In the genomic region with DNA sequence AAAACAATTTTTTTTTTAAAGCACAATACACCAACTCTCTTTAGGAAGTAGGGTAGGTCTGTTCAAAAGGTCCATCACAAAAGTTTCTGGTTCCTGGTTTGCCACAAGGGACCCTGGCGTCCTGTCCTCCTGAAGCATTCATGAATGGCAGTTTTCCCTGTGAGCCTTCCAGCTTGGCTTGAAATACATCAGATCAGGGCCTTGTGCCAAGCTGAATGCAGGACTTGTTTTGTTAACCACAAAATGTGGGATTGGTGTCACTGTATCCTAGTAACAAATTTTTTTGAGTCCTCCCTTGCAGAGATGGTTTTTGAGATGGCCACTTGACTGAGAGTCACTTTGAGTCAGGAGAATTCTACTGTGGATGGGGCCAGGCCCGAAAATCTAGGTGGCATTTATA, we compare ENCODE assay signal across 18 cellular contexts. TPM values are rescaled to one million over a fixed set of nuclear protein-coding genes. Genes with fewer than 3 reads are reported as not detected.
A peak's percentile ranks its signal among the peaks of the same experiment; 100 is the strongest.
DNase-seq lines count a peak whose midpoint lies in the region; ATAC-seq and TF ChIP-seq lines count a peak whose summit lies in the region.
"Had no signal": no experiment of that assay in that cellular context is flagged by ENCODE, and none has a peak within 500 bp of the region (broad histone marks: within the 10 kb centered on the region; RNA-seq: fewer than 3 reads in every experiment).

No MANE protein-coding gene starts in this region.

- no peaks in the 10 kb centered on the region for H3K36me3 ChIP-seq in A673 (ENCODE audit: insufficient read depth, low read length, poor library complexity, severe bottlenecking)
- H3K36me3 ChIP-seq: BLaER1 treated with 17β-estradiol and CSF1 and Interleukin-3, amounts not matched to agents 10 nM and 100 nM; right atrium auricular region; upper lobe of left lung had no signal

- no peak overlapping the region for H3K27ac Mint-ChIP-seq in natural killer cell treated with Interleukin-12 subunit alpha and Interleukin-12 subunit beta and Interleukin-15 and Interleukin-18, amount 100 ng/mL, for 72 hours
- H3K27ac Mint-ChIP-seq in stimulated activated effector memory CD8-positive, alpha-beta T cell treated with anti-CD3 and anti-CD28 coated beads, Interleukin-12 subunit alpha, Interleukin-12 subunit beta, amount 100 ng/mL, for 72 hours: no peak overlapping the region
- H3K27ac Mint-ChIP-seq: activated naive CD4-positive, alpha-beta T cell treated with anti-CD3 and anti-CD28 coated beads for 36 hours; endodermal cell had no signal

- intact Hi-C loops in A673 (cut with micrococcal nuclease; ENCODE audit: unreplicated experiment): no loop called here

- peaks cover 12% of the 10 kb centered on the region for H3K4me1 ChIP-seq in A673 (ENCODE audit: insufficient read depth, low read length, poor library complexity, severe bottlenecking)

- TF ChIP-seq CTCF in A673 (conservative IDR thresholded peaks at IDR 0.05; ENCODE audit: low read depth, low read length): no peak

- H3K27ac ChIP-seq in A673 (ENCODE audit: low read depth, low read length, poor library complexity, severe bottlenecking): no peak overlapping the region
- H3K27ac ChIP-seq: BLaER1 treated with 17β-estradiol and CSF1 and Interleukin-3, amounts not matched to agents 10 nM and 100 nM; GM23248; upper lobe of left lung; VCaP had no signal

- peak; percentile 76 for DNase-seq in DMS79 (lab: John Stamatoyannopoulos, UW)
- DNase-seq in NCI-H1694 (lab: John Stamatoyannopoulos, UW): peak; percentile 30
- DNase-seq in SW480 (ENCODE audit: low spot score): peak; percentile 20
- DNase-seq in myocyte (ENCODE audit: low read depth): peak; percentile 4
- no peak for DNase-seq in natural killer cell treated with Interleukin-12 subunit alpha and Interleukin-12 subunit beta and Interleukin-15 and Interleukin-18, amount 100 ng/mL, for 72 hours (ENCODE audit: low spot score)
- no peak for DNase-seq in activated CD4-positive, alpha-beta T cell treated with anti-CD3 and anti-CD28 coated beads, Interleukin-2, amount 50 U/mL, for 4 hours
- no peak for DNase-seq in A673 (ENCODE audit: low spot score)
- DNase-seq in stimulated activated effector memory CD8-positive, alpha-beta T cell treated with anti-CD3 and anti-CD28 coated beads, Interleukin-12 subunit alpha, Interleukin-12 subunit beta, amount 100 ng/mL, for 72 hours (ENCODE audit: low spot score in 2 of 2): no peak
- DNase-seq: foreskin fibroblast, GF-D8, GM23248, NCI-H2081 treated with DMSO at 0.1 percent for 48 hours had no signal

- CTCF ChIA-PET in A673 (lab: Charles Lee): no interaction called here

- no peaks in the 10 kb centered on the region for H3K9me3 Mint-ChIP-seq in natural killer cell treated with Interleukin-12 subunit alpha and Interleukin-12 subunit beta and Interleukin-15 and Interleukin-18, amount 100 ng/mL, for 72 hours
- no peaks in the 10 kb centered on the region for H3K9me3 Mint-ChIP-seq in stimulated activated effector memory CD8-positive, alpha-beta T cell treated with anti-CD3 and anti-CD28 coated beads, Interleukin-12 subunit alpha, Interleukin-12 subunit beta, amount 100 ng/mL, for 72 hours
- H3K9me3 Mint-ChIP-seq: activated naive CD4-positive, alpha-beta T cell treated with anti-CD3 and anti-CD28 coated beads for 36 hours; endodermal cell had no signal

- POLR2A ChIA-PET in A673 (lab: Charles Lee; ENCODE audit: low non-redundant PET): no interaction called here

- H3K9me3 ChIP-seq in A673 (ENCODE audit: low read depth, low read length, poor library complexity, severe bottlenecking): no peaks in the 10 kb centered on the region
- H3K9me3 ChIP-seq: BLaER1 treated with 17β-estradiol and CSF1 and Interleukin-3, amounts not matched to agents 10 nM and 100 nM; right atrium auricular region; upper lobe of left lung had no signal

- peaks cover 15 to 37% of the 10 kb centered on the region in 2 donors for H3K4me1 Mint-ChIP-seq in natural killer cell treated with Interleukin-12 subunit alpha and Interleukin-12 subunit beta and Interleukin-15 and Interleukin-18, amount 100 ng/mL, for 72 hours (ENCODE audit: low read depth in 2 of 2)
- H3K4me1 Mint-ChIP-seq in stimulated activated effector memory CD8-positive, alpha-beta T cell treated with anti-CD3 and anti-CD28 coated beads, Interleukin-12 subunit alpha, Interleukin-12 subunit beta, amount 100 ng/mL, for 72 hours: peaks cover 49% of the 10 kb centered on the region

- H3K27me3 Mint-ChIP-seq in natural killer cell treated with Interleukin-12 subunit alpha and Interleukin-12 subunit beta and Interleukin-15 and Interleukin-18, amount 100 ng/mL, for 72 hours: peaks cover 29 to 46% of the 10 kb centered on the region in 2 donors

- H3K36me3 Mint-ChIP-seq in natural killer cell treated with Interleukin-12 subunit alpha and Interleukin-12 subunit beta and Interleukin-15 and Interleukin-18, amount 100 ng/mL, for 72 hours: no peaks in the 10 kb centered on the region
- H3K36me3 Mint-ChIP-seq in stimulated activated effector memory CD8-positive, alpha-beta T cell treated with anti-CD3 and anti-CD28 coated beads, Interleukin-12 subunit alpha, Interleukin-12 subunit beta, amount 100 ng/mL, for 72 hours: peaks cover 12% of the 10 kb centered on the region

- H3K4me3 ChIP-seq in A673 (ENCODE audit: low read depth, low read length, poor library complexity, severe bottlenecking): no peak overlapping the region
- H3K4me3 ChIP-seq: GM23248 had no signal

- BruUV-seq in A673 (replicated peaks; lab: Mats Ljungman, UMichigan): no TSS peak

- no peak for ATAC-seq in natural killer cell treated with Interleukin-12 subunit alpha and Interleukin-12 subunit beta and Interleukin-15 and Interleukin-18, amount 100 ng/mL, for 72 hours
- no peak for ATAC-seq in stimulated activated effector memory CD8-positive, alpha-beta T cell treated with anti-CD3 and anti-CD28 coated beads, Interleukin-12 subunit alpha, Interleukin-12 subunit beta, amount 100 ng/mL, for 72 hours

- H3K27me3 ChIP-seq in A673 (replicated peaks; ENCODE audit: insufficient read depth, low read depth, low read length, poor library complexity): peaks cover 63% of the 10 kb centered on the region
- H3K27me3 ChIP-seq: right atrium auricular region had no signal

- H3K4me3 Mint-ChIP-seq in natural killer cell treated with Interleukin-12 subunit alpha and Interleukin-12 subunit beta and Interleukin-15 and Interleukin-18, amount 100 ng/mL, for 72 hours: no peak overlapping the region
- no peak overlapping the region for H3K4me3 Mint-ChIP-seq in stimulated activated effector memory CD8-positive, alpha-beta T cell treated with anti-CD3 and anti-CD28 coated beads, Interleukin-12 subunit alpha, Interleukin-12 subunit beta, amount 100 ng/mL, for 72 hours
- H3K4me3 Mint-ChIP-seq: activated naive CD4-positive, alpha-beta T cell treated with anti-CD3 and anti-CD28 coated beads for 36 hours; endodermal cell had no signal

RNA-seq across cellular contexts. Expression of a gene that starts 3.9 kb away (rescaled TPM):
- total RNA-seq in myocyte (not detected in 2 replicates), A673 (2021) (0.37 TPM in 1 of 2 replicates, not detected in the other)
- 0.11 TPM for polyA plus RNA-seq in myocyte (2012)
- 1 to 10 TPM in 1 of 2 donors, not detected in 1; 1.6 TPM for total RNA-seq in natural killer cell treated with Interleukin-12 subunit alpha and Interleukin-12 subunit beta and Interleukin-15 and Interleukin-18, amount 100 ng/mL, for 72 hours

Comparison
In these comparisons a context has a peak if more than half of its experiments do, and no peak if none do; other contexts are left out.
1. DNase-seq: peak in DMS79 (single experiment), NCI-H1694 (single experiment), SW480 (single experiment) and myocyte (single experiment); none in natural killer cell treated with Interleukin-12 subunit alpha and Interleukin-12 subunit beta and Interleukin-15 and Interleukin-18, amount 100 ng/mL, for 72 hours (single experiment), activated CD4-positive, alpha-beta T cell treated with anti-CD3 and anti-CD28 coated beads, Interleukin-2, amount 50 U/mL, for 4 hours (0 of 2), A673 (single experiment) and stimulated activated effector memory CD8-positive, alpha-beta T cell treated with anti-CD3 and anti-CD28 coated beads, Interleukin-12 subunit alpha, Interleukin-12 subunit beta, amount 100 ng/mL, for 72 hours (0 of 2).